1 cellular context compared by ENCODE assay signal in the genomic region with DNA sequence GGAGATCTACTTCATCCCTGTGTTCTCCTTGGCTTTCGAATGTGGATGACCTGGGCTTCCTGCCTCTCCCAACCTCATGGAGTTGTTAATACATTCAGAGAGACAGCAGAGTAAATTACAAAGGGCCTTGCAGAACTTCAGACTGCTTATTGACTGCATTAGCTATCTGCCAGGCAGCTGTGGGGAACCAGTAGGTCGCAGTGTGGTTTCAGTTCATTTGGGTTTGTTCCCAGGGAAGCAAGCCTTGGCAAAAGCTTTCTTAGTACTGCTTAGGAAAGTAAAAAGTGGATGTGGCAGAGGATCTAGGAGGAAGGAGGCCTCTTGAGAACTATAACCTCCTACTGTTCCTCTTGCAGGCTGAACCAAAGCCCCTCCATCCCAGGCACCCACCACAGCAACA.
TF ChIP-seq lines count a peak whose summit lies in the region.

No MANE protein-coding gene starts in this region.

TF ChIP-seq in HepG2, 621 proteins besides CTCF, POLR2A, EP300 and RAD21:
- TF ChIP-seq, protein P1, sequence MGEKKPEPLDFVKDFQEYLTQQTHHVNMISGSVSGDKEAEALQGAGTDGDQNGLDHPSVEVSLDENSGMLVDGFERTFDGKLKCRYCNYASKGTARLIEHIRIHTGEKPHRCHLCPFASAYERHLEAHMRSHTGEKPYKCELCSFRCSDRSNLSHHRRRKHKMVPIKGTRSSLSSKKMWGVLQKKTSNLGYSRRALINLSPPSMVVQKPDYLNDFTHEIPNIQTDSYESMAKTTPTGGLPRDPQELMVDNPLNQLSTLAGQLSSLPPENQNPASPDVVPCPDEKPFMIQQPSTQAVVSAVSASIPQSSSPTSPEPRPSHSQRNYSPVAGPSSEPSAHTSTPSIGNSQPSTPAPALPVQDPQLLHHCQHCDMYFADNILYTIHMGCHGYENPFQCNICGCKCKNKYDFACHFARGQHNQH (CRISPR knock-in tag; IDR thresholded peaks at IDR 0.05) = no peak
- no peak for TF ChIP-seq CEBPG (CRISPR knock-in tag; IDR thresholded peaks at IDR 0.05)
- TF ChIP-seq FLYWCH1 (CRISPR knock-in tag; IDR thresholded peaks at IDR 0.05) = no peak
- no peak for TF ChIP-seq NCOA2 (CRISPR knock-in tag; IDR thresholded peaks at IDR 0.05)
- TF ChIP-seq NR1H2 (CRISPR knock-in tag; IDR thresholded peaks at IDR 0.05; ENCODE audit: borderline replicate concordance, low read depth) = no peak
